ENCODE assay signal across 24 cellular contexts in the genomic region with DNA sequence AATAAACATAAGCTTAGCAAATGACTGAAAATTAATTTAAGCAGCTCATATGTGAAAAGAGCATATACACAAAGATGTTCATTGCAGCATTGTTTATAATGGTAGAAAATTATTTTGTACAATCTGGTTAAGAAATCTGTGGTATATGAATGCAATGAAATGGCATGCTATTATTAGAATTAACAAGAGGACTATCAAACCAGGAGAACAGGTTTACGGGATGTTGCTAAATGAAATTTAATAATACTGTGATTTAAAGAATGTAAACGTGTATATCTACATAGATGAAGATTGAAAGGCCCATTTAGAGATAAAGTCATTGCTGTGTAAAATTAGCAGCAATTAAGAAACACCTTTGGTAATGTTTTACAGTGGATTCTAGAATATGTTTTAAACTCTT.
"Had no signal": no experiment of that assay in that cellular context is flagged by ENCODE, and none has a peak within 500 bp of the region (broad histone marks: within the 10 kb centered on the region; RNA-seq: fewer than 3 reads in every experiment).

No MANE protein-coding gene starts in this region.

- H3K9ac ChIP-seq: neural progenitor cell, parathyroid adenoma had no signal

- H3K9me3 ChIP-seq: ovary, thyroid gland, vagina had no signal

- ATAC-seq: natural killer cell; psoas muscle; right cardiac atrium; right lobe of liver; stimulated activated effector memory CD8-positive, alpha-beta T cell treated with anti-CD3 and anti-CD28 coated beads, Interleukin-12 subunit alpha, Interleukin-12 subunit beta, amount 100 ng/mL, for 72 hours; stimulated activated naive B cell treated with anti-CD40 and anti-IgM and Interleukin-4, amounts not matched to agents 10 μg/mL and 1 μg/mL and 100 μg/mL, for 72 hours had no signal

- H3K4me2 ChIP-seq: neural progenitor cell had no signal

- DNase-seq: natural killer cell; occipital lobe; ovary; psoas muscle; right cardiac atrium; right lobe of liver; sigmoid colon; small intestine; stimulated activated CD4-positive, alpha-beta T cell treated with anti-CD3 and anti-CD28 coated beads, Interleukin-15, amount 100 ng/mL, for 24 hours; stimulated activated CD4-positive, alpha-beta T cell treated with anti-CD3 and anti-CD28 coated beads, Interleukin-2, amount 100 ng/mL, for 24 hours; stimulated activated CD4-positive, alpha-beta T cell treated with anti-CD3 and anti-CD28 coated beads, Interleukin-2, amount 100 ng/mL, for 48 hours; stimulated activated CD4-positive, alpha-beta T cell treated with anti-CD3 and anti-CD28 coated beads, Interleukin-4, amount 100 ng/mL, for 24 hours; stimulated activated naive B cell treated with anti-CD40 and anti-IgM and Interleukin-4, amounts not matched to agents 10 μg/mL and 1 μg/mL and 100 μg/mL, for 72 hours; stimulated activated naive CD4-positive, alpha-beta T cell treated with Interleukin-2 at 50 U/mL for 16 hours; stomach; thyroid gland; upper lobe of left lung had no signal

- H2AFZ ChIP-seq: neural progenitor cell, parathyroid adenoma had no signal

- H3K27me3 ChIP-seq: neural progenitor cell, ovary, right lobe of liver, sigmoid colon, stomach, thyroid gland, tibial nerve, upper lobe of left lung, vagina had no signal

- FAIRE-seq: small intestine, urothelium cell line had no signal

- H3K36me3 ChIP-seq: neural progenitor cell, ovary, right lobe of liver, sigmoid colon, stomach, thoracic aorta, thyroid gland, tibial nerve, upper lobe of left lung, vagina had no signal

- H3K4me3 ChIP-seq: neural progenitor cell, ovary, psoas muscle, right lobe of liver, sigmoid colon, stomach, thoracic aorta, thyroid gland, tibial nerve, upper lobe of left lung, vagina had no signal

- H3K27ac ChIP-seq: neural progenitor cell, ovary, parathyroid adenoma, psoas muscle, right lobe of liver, sigmoid colon, stomach, thoracic aorta, thyroid gland, tibial nerve, upper lobe of left lung, vagina had no signal

- H3K79me2 ChIP-seq: parathyroid adenoma had no signal

- H3K4me1 ChIP-seq: parathyroid adenoma, psoas muscle, right lobe of liver, thyroid gland, tibial nerve, upper lobe of left lung, vagina had no signal
